12 cellular contexts compared by ENCODE assay signal in genomic region chr22:23752090-23752691, GRCh38. TPM values are rescaled to one million over a fixed set of nuclear protein-coding genes. Genes with fewer than 3 reads are reported as not detected.
DNase-seq lines count a peak whose midpoint lies in the region; ATAC-seq and TF ChIP-seq lines count a peak whose summit lies in the region.
"Had no signal": no experiment of that assay in that cellular context is flagged by ENCODE, and none has a peak within 500 bp of the region (broad histone marks: within the 10 kb centered on the region; RNA-seq: fewer than 3 reads in every experiment).

No MANE protein-coding gene starts in this region.

- CTCF ChIA-PET in activated CD4-positive, alpha-beta T cell treated with anti-CD3 and anti-CD28 coated beads for 36 hours (lab: Charles Lee): no interaction called here

- no peak for ATAC-seq in activated CD4-positive, alpha-beta T cell treated with anti-CD3 and anti-CD28 coated beads for 36 hours
- no peak for ATAC-seq in HG03457 (IDR thresholded peaks at IDR 0.05; ENCODE audit: unreplicated experiment)

- peak overlapping the region; percentile 91; the same call in 1 of the 2 replicates for H3K4me3 ChIP-seq in HUES64 (ENCODE audit: low read length)
- no peak overlapping the region for H3K4me3 ChIP-seq in sigmoid colon
- no peak overlapping the region for H3K4me3 ChIP-seq in testis

- no peak overlapping the region for H3K27ac Mint-ChIP-seq in activated CD4-positive, alpha-beta T cell treated with anti-CD3 and anti-CD28 coated beads for 36 hours
- H3K27ac Mint-ChIP-seq in brain: peak overlapping the region in 2 of 5 experiments; percentile 91 to 94

- TF ChIP-seq CTCF in brain (conservative IDR thresholded peaks at IDR 0.05): no peak
- TF ChIP-seq CTCF in sigmoid colon (IDR thresholded peaks at IDR 0.05): no peak
- TF ChIP-seq CTCF in testis (IDR thresholded peaks at IDR 0.05): no peak

- peaks cover 6% of the 10 kb centered on the region; the same call in 1 of the 2 replicates for H3K4me1 ChIP-seq in HUES64 (ENCODE audit: insufficient read depth, low read length)
- H3K4me1 ChIP-seq in sigmoid colon: peaks cover 0 to 20% (median 17%) of the 10 kb centered on the region in 4 donors
- peaks cover 5% of the 10 kb centered on the region for H3K4me1 ChIP-seq in testis

- 94% methylated on average over 9 of the region's 9 CpGs for WGBS in HUES64
- 58 to 87% methylated on average over 9 of the region's 9 CpGs for WGBS in sigmoid colon, 2 donors
- 79 to 86% methylated on average over 4 to 9 of the region's 9 CpGs for WGBS in testis, 2 donors

- H3K9me3 ChIP-seq in HUES64 (ENCODE audit: insufficient read depth, low read depth, low read length) (no peaks in the 10 kb centered on the region), sigmoid colon (no peaks in the 10 kb centered on the region), testis (no peaks in the 10 kb centered on the region)
- H3K9me3 ChIP-seq: heart left ventricle, prostate gland had no signal

- no peaks in the 10 kb centered on the region for H3K36me3 Mint-ChIP-seq in activated CD4-positive, alpha-beta T cell treated with anti-CD3 and anti-CD28 coated beads for 36 hours (ENCODE audit: low read depth)
- H3K36me3 Mint-ChIP-seq in brain: peaks cover 6% of the 10 kb centered on the region

- no peaks in the 10 kb centered on the region for H3K27me3 ChIP-seq in HUES64 (ENCODE audit: insufficient read depth, low read length)
- no peaks in the 10 kb centered on the region for H3K27me3 ChIP-seq in sigmoid colon
- no peaks in the 10 kb centered on the region for H3K27me3 ChIP-seq in testis
- H3K27me3 ChIP-seq: heart left ventricle had no signal

- no peak overlapping the region for H3K27ac ChIP-seq in HUES64 (ENCODE audit: low read depth, low read length)
- H3K27ac ChIP-seq in sigmoid colon: peak overlapping the region in 3 of 4 donors; percentile 88 to 91 (median 89)
- H3K27ac ChIP-seq in testis: no peak overlapping the region

- intact Hi-C loops in activated CD4-positive, alpha-beta T cell treated with anti-CD3 and anti-CD28 coated beads for 36 hours (cut with DNase I, micrococcal nuclease): loop anchor here (5.0 kb wide), 2 partner anchors 45 to 210 kb away; no protein-coding TSS in a partner anchor
- intact Hi-C loops in sigmoid colon (cut with DNase I): no loop called here
- intact Hi-C loops in testis (cut with DNase I; ENCODE audit: low total_unique reads): no loop called here

- H3K9me3 Mint-ChIP-seq in activated CD4-positive, alpha-beta T cell treated with anti-CD3 and anti-CD28 coated beads for 36 hours (ENCODE audit: low read depth): no peaks in the 10 kb centered on the region
- H3K9me3 Mint-ChIP-seq in brain: peaks cover 0 to 3% (median 0%) of the 10 kb centered on the region in 5 experiments

- H3K27me3 Mint-ChIP-seq in activated CD4-positive, alpha-beta T cell treated with anti-CD3 and anti-CD28 coated beads for 36 hours: peaks cover 2% of the 10 kb centered on the region
- no peaks in the 10 kb centered on the region for H3K27me3 Mint-ChIP-seq in brain

- no peak for DNase-seq in activated CD4-positive, alpha-beta T cell treated with anti-CD3 and anti-CD28 coated beads for 36 hours
- no peak for DNase-seq in activated CD4-positive, alpha-beta T cell treated with anti-CD3 and anti-CD28 coated beads, Interleukin-2, amount 50 U/mL, for 48 hours
- DNase-seq in sigmoid colon (no peak), NCI-H524 treated with DMSO at 0.1 percent for 48 hours (lab: John Stamatoyannopoulos, UW) (no peak), testis (no peak)
- DNase-seq: stimulated activated naive CD4-positive, alpha-beta T cell treated with Interleukin-2 at 50 U/mL for 16 hours had no signal

- H3K9ac ChIP-seq in HUES64 (ENCODE audit: low read depth, low read length): no peak overlapping the region

- POLR2A ChIA-PET in activated CD4-positive, alpha-beta T cell treated with anti-CD3 and anti-CD28 coated beads for 36 hours (lab: Charles Lee): interaction anchor here (0.5 kb wide), 1 partner anchor 33 kb away, joined by 6 read pairs; no protein-coding TSS in a partner anchor

- H3K36me3 ChIP-seq in HUES64 (ENCODE audit: insufficient read depth, low read length) (no peaks in the 10 kb centered on the region), sigmoid colon (no peaks in the 10 kb centered on the region), testis (ENCODE audit: low read depth, missing control alignments) (no peaks in the 10 kb centered on the region)
- H3K36me3 ChIP-seq: heart left ventricle, prostate gland had no signal

- H3K4me3 Mint-ChIP-seq in activated CD4-positive, alpha-beta T cell treated with anti-CD3 and anti-CD28 coated beads for 36 hours: peak overlapping the region; percentile 77
- peak overlapping the region; percentile 75 to 87 (median 85) for H3K4me3 Mint-ChIP-seq in brain

- TF ChIP-seq POLR2A in sigmoid colon (IDR thresholded peaks at IDR 0.05) (no peak), testis (IDR thresholded peaks at IDR 0.05) (no peak)

- peaks cover 11% of the 10 kb centered on the region for H3K4me1 Mint-ChIP-seq in activated CD4-positive, alpha-beta T cell treated with anti-CD3 and anti-CD28 coated beads for 36 hours
- peaks cover 43% of the 10 kb centered on the region for H3K4me1 Mint-ChIP-seq in brain

- no peak for TF ChIP-seq EP300 in sigmoid colon (IDR thresholded peaks at IDR 0.05)

RNA-seq across cellular contexts. Expression of gene ZNF70, which starts 1.3 kb away (rescaled TPM):
- total RNA-seq in activated CD4-positive, alpha-beta T cell treated with anti-CD3 and anti-CD28 coated beads for 36 hours: 1 to 10 TPM; 1.6 to 1.7 TPM
- polyA plus RNA-seq in HUES64 (2013, experiment 1 of 2): 1.8 TPM
- 2.2 TPM for polyA plus RNA-seq in HUES64 (2013, experiment 2 of 2)
- polyA plus RNA-seq in brain (ENCODE audit: insufficient read depth, low read depth, low replicate concordance) (1.6 TPM), sigmoid colon (1 to 10 TPM in 1 of 3 donors, under 1 TPM in 2; 0.23 to 1.8 (median 0.60) TPM), testis (ENCODE audit: insufficient read depth, low read depth, low replicate concordance) (2.9 TPM)
- total RNA-seq in sigmoid colon (1 to 10 TPM; 2.6 to 5.5 (median 3.0) TPM), testis (1 to 10 TPM; 7.2 to 8.7 TPM)

RNA-seq across cellular contexts. Expression of gene VPREB3, which starts 2.0 kb away (rescaled TPM):
- under 1 TPM in 1 of 2 experiments, not detected in 1; 0.80 TPM for total RNA-seq in activated CD4-positive, alpha-beta T cell treated with anti-CD3 and anti-CD28 coated beads for 36 hours
- not detected for polyA plus RNA-seq in HUES64 (2013, experiment 1 of 2)
- polyA plus RNA-seq in HUES64 (2013, experiment 2 of 2): not detected
- polyA plus RNA-seq in brain (ENCODE audit: insufficient read depth, low read depth, low replicate concordance) (2.7 TPM), sigmoid colon (10 to 100 TPM in 1 of 3 donors, 1 to 10 TPM in 1, not detected in 1; 2.4 to 65.9 TPM), testis (ENCODE audit: insufficient read depth, low read depth, low replicate concordance) (1.2 TPM)
- total RNA-seq in sigmoid colon (not detected), testis (under 1 TPM in 1 of 2 donors, not detected in 1; 0.68 TPM)
- total RNA-seq: prostate gland had no signal
- polyA plus RNA-seq: AG04450 had no signal

RNA-seq across cellular contexts. Expression of gene C22orf15, which starts 10.6 kb away (rescaled TPM):
- 1 to 10 TPM in 1 of 2 experiments, under 1 TPM in 1; 0.30 to 1.3 TPM for total RNA-seq in activated CD4-positive, alpha-beta T cell treated with anti-CD3 and anti-CD28 coated beads for 36 hours
- 0.45 TPM for polyA plus RNA-seq in HUES64 (2013, experiment 1 of 2)
- 0.44 TPM for polyA plus RNA-seq in HUES64 (2013, experiment 2 of 2)
- not detected for polyA plus RNA-seq in brain (ENCODE audit: insufficient read depth, low read depth, low replicate concordance)
- under 1 TPM in 1 of 4 donors, not detected in 3; 0.36 TPM for total RNA-seq in sigmoid colon
- polyA plus RNA-seq in sigmoid colon: under 1 TPM in 1 of 3 donors, not detected in 2; 0.45 TPM
- 1 to 10 TPM in 1 of 2 donors, under 1 TPM in 1; 0.68 to 2.4 TPM for total RNA-seq in testis
- 8.8 TPM for polyA plus RNA-seq in testis (ENCODE audit: insufficient read depth, low read depth, low replicate concordance)
- total RNA-seq: heart left ventricle, prostate gland had no signal
- polyA plus RNA-seq: heart left ventricle had no signal

RNA-seq across cellular contexts. Expression of gene CHCHD10, which starts 15.6 kb away (rescaled TPM):
- 100 to 1,000 TPM; 131 to 134 TPM for total RNA-seq in activated CD4-positive, alpha-beta T cell treated with anti-CD3 and anti-CD28 coated beads for 36 hours
- 117 TPM for polyA plus RNA-seq in HUES64 (2013, experiment 1 of 2)
- polyA plus RNA-seq in HUES64 (2013, experiment 2 of 2): 145 TPM
- polyA plus RNA-seq in brain (ENCODE audit: insufficient read depth, low read depth, low replicate concordance) (332 TPM), sigmoid colon (100 to 1,000 TPM; 272 to 336 (median 286) TPM), testis (ENCODE audit: insufficient read depth, low read depth, low replicate concordance) (74.8 TPM)
- total RNA-seq in sigmoid colon (10 to 100 TPM in 3 of 4 donors, 1 to 10 TPM in 1; 5.7 to 51.5 (median 29.1) TPM), testis (10 to 100 TPM; 24.0 to 30.2 TPM)

RNA-seq across cellular contexts. Expression of gene MMP11, which starts 20.5 kb away (rescaled TPM):
- total RNA-seq in activated CD4-positive, alpha-beta T cell treated with anti-CD3 and anti-CD28 coated beads for 36 hours: 1 to 10 TPM in 1 of 2 experiments, under 1 TPM in 1; 0.32 to 1.1 TPM
- 5.7 TPM for polyA plus RNA-seq in HUES64 (2013, experiment 1 of 2)
- 7.3 TPM for polyA plus RNA-seq in HUES64 (2013, experiment 2 of 2)
- 8.4 TPM for polyA plus RNA-seq in brain (ENCODE audit: insufficient read depth, low read depth, low replicate concordance)
- 1 to 10 TPM; 4.6 to 9.9 (median 8.6) TPM for total RNA-seq in sigmoid colon
- polyA plus RNA-seq in sigmoid colon: 1 to 10 TPM in 1 of 3 donors, under 1 TPM in 1, not detected in 1; 0.60 to 4.4 TPM
- total RNA-seq in testis: 10 to 100 TPM; 32.4 to 36.1 TPM
- polyA plus RNA-seq in testis (ENCODE audit: insufficient read depth, low read depth, low replicate concordance): 13.6 TPM

Comparison
In these comparisons a context has a peak if more than half of its experiments do, and no peak if none do; other contexts are left out.
1. H3K27ac ChIP-seq: peak in sigmoid colon (3 of 4); none in HUES64 (single experiment) and testis (0 of 2).
2. intact Hi-C loops: an anchor here in activated CD4-positive, alpha-beta T cell treated with anti-CD3 and anti-CD28 coated beads for 36 hours (5.0 kb wide); none called in sigmoid colon and testis.